Comparison of ENCODE assay signal across 14 cellular contexts in genomic region chr7:14195896-14196295, GRCh38.
"Had no signal": no experiment of that assay in that cellular context is flagged by ENCODE, and none has a peak within 500 bp of the region (broad histone marks: within the 10 kb centered on the region; RNA-seq: fewer than 3 reads in every experiment).

No MANE protein-coding gene starts in this region.

- H3K4me1 ChIP-seq: transverse colon had no signal

- H3K27me3 ChIP-seq: esophagus squamous epithelium, pancreas, transverse colon, vagina had no signal

- DNase-seq: activated CD4-positive, alpha-beta T cell treated with anti-CD3 and anti-CD28 coated beads, Interleukin-2, amount 10 ng/mL, durations not matched to agents 7 days and 5 days; activated CD4-positive, CD25-positive, alpha-beta regulatory T cell; activated CD8-positive, alpha-beta memory T cell treated with anti-CD3 and anti-CD28 coated beads for 24 hours; activated naive CD4-positive, alpha-beta T cell treated with Interleukin-2 at 50 U/mL for 16 hours; aorta; cortex of kidney; effector CD4-positive, alpha-beta T cell; esophagus squamous epithelium; pancreas; stimulated activated CD4-positive, alpha-beta T cell treated with anti-CD3 and anti-CD28 coated beads, Interleukin-15, amount 100 ng/mL, for 24 hours; stimulated activated CD4-positive, alpha-beta T cell treated with anti-CD3 and anti-CD28 coated beads, Interleukin-4, amount 100 ng/mL, for 1 hour; stimulated activated naive CD4-positive, alpha-beta T cell; transverse colon had no signal

- H3K27ac ChIP-seq: pancreas, transverse colon, vagina had no signal

- ATAC-seq: pancreas had no signal

- H3K36me3 ChIP-seq: esophagus squamous epithelium, pancreas, transverse colon, vagina had no signal

- H3K9me3 ChIP-seq: esophagus squamous epithelium, pancreas, transverse colon, vagina had no signal

- H3K4me3 ChIP-seq: esophagus squamous epithelium, pancreas, transverse colon, vagina had no signal
